ENCODE assay signal across 1 cellular context in the genomic region with DNA sequence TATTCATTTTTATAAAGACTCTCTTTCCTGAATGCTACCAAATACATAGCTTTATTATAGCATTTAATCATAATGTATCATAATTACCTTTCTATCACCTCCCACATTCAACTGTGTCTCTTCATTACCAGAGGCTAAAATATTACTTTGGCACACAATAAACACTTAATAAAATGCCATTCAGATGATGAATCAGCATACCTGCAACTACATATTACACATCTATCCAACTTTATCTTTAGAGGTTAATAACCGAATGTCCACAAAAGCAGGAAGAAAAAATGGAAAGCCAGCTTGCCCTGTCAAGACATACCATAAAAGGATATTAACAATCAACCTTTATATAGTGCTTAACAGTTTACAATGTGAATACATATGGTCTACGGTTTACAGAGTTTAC.
TF ChIP-seq lines count a peak whose summit lies in the region.

No MANE protein-coding gene starts in this region.

TF ChIP-seq in IMR-90, 13 proteins besides CTCF, POLR2A, EP300 and RAD21:
- no peak for TF ChIP-seq NFE2L2 (IDR thresholded peaks at IDR 0.05; ENCODE audit: low read depth, low read length)
- TF ChIP-seq MAFK (IDR thresholded peaks at IDR 0.05; ENCODE audit: low read depth, low read length), result no peak
- TF ChIP-seq, protein P1, sequence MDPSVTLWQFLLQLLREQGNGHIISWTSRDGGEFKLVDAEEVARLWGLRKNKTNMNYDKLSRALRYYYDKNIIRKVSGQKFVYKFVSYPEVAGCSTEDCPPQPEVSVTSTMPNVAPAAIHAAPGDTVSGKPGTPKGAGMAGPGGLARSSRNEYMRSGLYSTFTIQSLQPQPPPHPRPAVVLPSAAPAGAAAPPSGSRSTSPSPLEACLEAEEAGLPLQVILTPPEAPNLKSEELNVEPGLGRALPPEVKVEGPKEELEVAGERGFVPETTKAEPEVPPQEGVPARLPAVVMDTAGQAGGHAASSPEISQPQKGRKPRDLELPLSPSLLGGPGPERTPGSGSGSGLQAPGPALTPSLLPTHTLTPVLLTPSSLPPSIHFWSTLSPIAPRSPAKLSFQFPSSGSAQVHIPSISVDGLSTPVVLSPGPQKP (IDR thresholded peaks at IDR 0.05; ENCODE audit: borderline replicate concordance, low read depth, low read length), result no peak
- TF ChIP-seq CEBPB (IDR thresholded peaks at IDR 0.05; ENCODE audit: low read depth, low read length), result no peak
- TF ChIP-seq MXI1 (IDR thresholded peaks at IDR 0.05; ENCODE audit: borderline replicate concordance, low read depth, low read length), result no peak
- no peak for TF ChIP-seq RCOR1 (IDR thresholded peaks at IDR 0.05; ENCODE audit: insufficient replicate concordance, low read length)
- TF ChIP-seq MAZ (IDR thresholded peaks at IDR 0.05; ENCODE audit: borderline replicate concordance, low read depth, low read length), result no peak
- TF ChIP-seq SMC3 (IDR thresholded peaks at IDR 0.05; ENCODE audit: low read depth, low read length), result no peak
- no peak for TF ChIP-seq USF2 (IDR thresholded peaks at IDR 0.05; ENCODE audit: low read depth, low read length)
- TF ChIP-seq BHLHE40 (IDR thresholded peaks at IDR 0.05; ENCODE audit: low read depth, low read length), result no peak
- no peak for TF ChIP-seq FOS (IDR thresholded peaks at IDR 0.05; ENCODE audit: low read depth, low read length)
